ENCODE assay signal across 7 cellular contexts in the genomic region with DNA sequence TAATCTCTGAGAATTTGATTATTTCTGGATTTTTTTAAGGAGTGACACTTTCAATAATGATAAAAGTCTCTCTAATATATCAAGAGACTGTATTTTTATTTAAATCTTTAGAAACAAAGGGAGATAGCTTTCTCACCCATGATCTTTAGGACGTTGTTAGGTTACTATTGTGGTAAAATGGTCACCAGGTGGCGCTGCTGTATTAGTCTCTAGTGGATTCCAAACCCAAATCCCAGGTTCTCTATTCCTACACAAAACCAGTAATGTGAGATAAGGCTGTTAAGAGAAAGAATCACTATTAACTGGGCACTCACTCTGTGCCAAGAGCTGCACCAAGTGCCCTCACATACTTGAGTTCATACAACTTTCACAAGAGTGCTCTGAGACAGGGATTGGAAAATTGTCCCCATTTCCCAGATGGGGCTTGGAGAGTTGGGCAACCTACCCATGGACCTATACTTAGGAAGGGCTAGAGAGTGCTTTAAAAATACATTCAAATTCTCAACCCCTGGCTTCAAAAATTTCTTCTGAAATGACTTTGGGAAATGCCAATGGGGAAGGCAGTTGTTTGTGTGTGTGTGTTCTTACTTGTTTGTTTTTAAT.
DNase-seq lines count a peak whose midpoint lies in the region; ATAC-seq and TF ChIP-seq lines count a peak whose summit lies in the region.

No MANE protein-coding gene starts in this region.

- peak; percentile 60 for ATAC-seq in left ventricle myocardium superior
- no peak for ATAC-seq in GM21360 (IDR thresholded peaks at IDR 0.05; ENCODE audit: unreplicated experiment)

- DNase-seq in GM12865 (ENCODE audit: low read depth): peak; percentile 60
- DNase-seq in SHP77 (lab: John Stamatoyannopoulos, UW): peak; percentile 40 to 71
- DNase-seq in amniotic stem cell (lab: John Stamatoyannopoulos, UW): peak; percentile 71
- peak; percentile 63 for DNase-seq in left ventricle myocardium superior
- peak; percentile 23 for DNase-seq in retinal pigment epithelial cell (ENCODE audit: low read depth)

- TF ChIP-seq CTCF in GM12865 (IDR thresholded peaks at IDR 0.05; ENCODE audit: insufficient read depth, low read depth, low read length, missing control alignments): peak; percentile 60
- peak; percentile 74 for TF ChIP-seq CTCF in LNCAP (IDR thresholded peaks at IDR 0.05)
- TF ChIP-seq CTCF in retinal pigment epithelial cell (conservative IDR thresholded peaks at IDR 0.05; ENCODE audit: low read depth, low read length): peak; percentile 73

- H3K4me3 ChIP-seq in GM12865 (ENCODE audit: low read depth, low read length) (no peak overlapping the region), retinal pigment epithelial cell (ENCODE audit: low read length) (no peak overlapping the region)

- intact Hi-C loops in left ventricle myocardium superior (cut with micrococcal nuclease): no loop called here
